Comparison of ENCODE assay signal across 28 cellular contexts in genomic region chr4:177239475-177239874, GRCh38.
"Had no signal": no experiment of that assay in that cellular context is flagged by ENCODE, and none has a peak within 500 bp of the region (broad histone marks: within the 10 kb centered on the region; RNA-seq: fewer than 3 reads in every experiment).

No MANE protein-coding gene starts in this region.

- DNase-seq: activated B cell treated with CpG ODN at 0.5 μM for 24 hours; activated CD4-positive, alpha-beta T cell treated with anti-CD3 and anti-CD28 coated beads for 1 hour; activated CD4-positive, alpha-beta T cell treated with anti-CD3 and anti-CD28 coated beads, Interleukin-2, amount 10 ng/mL, durations not matched to agents 24 days and 14 days; activated CD4-positive, alpha-beta T cell treated with anti-CD3 and anti-CD28 coated beads, Interleukin-2, amount 50 U/mL, for 48 hours; activated CD8-positive, alpha-beta memory T cell treated with anti-CD3 and anti-CD28 coated beads, Interleukin-2, amount 10 ng/mL, durations not matched to agents 7 days and 5 days; activated effector memory CD4-positive, alpha-beta T cell treated with Interleukin-2 at 50 U/mL for 16 hours; activated naive CD4-positive, alpha-beta T cell; activated T-cell treated with anti-CD3 and anti-CD28 coated beads, Interleukin-2, amount 50 U/mL, for 24 hours; amniotic stem cell; cerebellar nuclear complex; KG1; MG63; MV-4-11; NCI-H1092 treated with DMSO at 0.1 percent for 48 hours; NCI-H1417 treated with DMSO at 0.1 percent for 48 hours; NCI-H1694; NCI-H2029; NCI-H2107; NCI-H510A treated with DMSO at 0.1 percent for 48 hours; NK-92 treated with Interleukin-12 subunit alpha and Interleukin-12 subunit beta, amount 100 ng/mL, for 24 hours; OCI-M1; Peyer's patch; SHP77; T-helper 2 cell; T1000 had no signal

- H3K27me3 ChIP-seq: ascending aorta, MG63, Peyer's patch, SJSA1 had no signal

- H3K4me1 ChIP-seq: ascending aorta, Peyer's patch, SJSA1 had no signal

- H3K4me3 ChIP-seq: ascending aorta, MG63, Peyer's patch, SJSA1 had no signal

- FAIRE-seq: TTC549 had no signal

- ATAC-seq: activated CD8-positive, alpha-beta memory T cell treated with anti-CD3 and anti-CD28 coated beads, Interleukin-2, amount 10 ng/mL, durations not matched to agents 7 days and 5 days had no signal

- H3K36me3 ChIP-seq: ascending aorta, MG63, Peyer's patch, SJSA1 had no signal

- H3K27ac ChIP-seq: ascending aorta, Peyer's patch, SJSA1 had no signal

- H3K9me3 ChIP-seq: ascending aorta, MG63, Peyer's patch, SJSA1 had no signal
